Comparison of ENCODE assay signal across 18 cellular contexts in genomic region chr1:33133478-33134105, GRCh38.
"Had no signal": no experiment of that assay in that cellular context is flagged by ENCODE, and none has a peak within 500 bp of the region (broad histone marks: within the 10 kb centered on the region; RNA-seq: fewer than 3 reads in every experiment).

No MANE protein-coding gene starts in this region.

- H3K4me3 Mint-ChIP-seq: activated B cell treated with CpG ODN at 0.5 μM for 24 hours; activated CD8-positive, alpha-beta T cell treated with anti-CD3 and anti-CD28 coated beads, Interleukin-2, amount 10 ng/mL, durations not matched to agents 7 days and 5 days; activated T-helper 1 cell treated with anti-CD3 and anti-CD28 coated beads, Interleukin-12 subunit alpha, Interleukin-12 subunit beta, Interleukin-2, Interleukin-4 antibody, amounts not matched to agents 30 ng/mL and 10 ng/mL and 1 ng/mL, durations not matched to agents 14 hours and 24 hours and 36 hours; natural killer cell had no signal

- H3K4me1 ChIP-seq: ascending aorta, breast epithelium, left lung had no signal

- ATAC-seq: activated CD8-positive, alpha-beta T cell treated with anti-CD3 and anti-CD28 coated beads, Interleukin-2, amount 10 ng/mL, durations not matched to agents 7 days and 5 days; left lung; natural killer cell; stimulated activated naive CD8-positive, alpha-beta T cell treated with anti-CD3 and anti-CD28 coated beads, Interleukin-15, Interleukin-2, amounts not matched to agents 100 U/mL and 50 U/mL, for 24 hours had no signal

- H3K9me3 ChIP-seq: ascending aorta, breast epithelium, left lung had no signal

- H3K27ac Mint-ChIP-seq: activated B cell treated with CpG ODN at 0.5 μM for 24 hours; activated CD8-positive, alpha-beta T cell treated with anti-CD3 and anti-CD28 coated beads, Interleukin-2, amount 10 ng/mL, durations not matched to agents 7 days and 5 days; activated T-helper 1 cell treated with anti-CD3 and anti-CD28 coated beads, Interleukin-12 subunit alpha, Interleukin-12 subunit beta, Interleukin-2, Interleukin-4 antibody, amounts not matched to agents 30 ng/mL and 10 ng/mL and 1 ng/mL, durations not matched to agents 14 hours and 24 hours and 36 hours; natural killer cell had no signal

- H3K9me3 Mint-ChIP-seq: activated B cell treated with CpG ODN at 0.5 μM for 24 hours; activated T-helper 1 cell treated with anti-CD3 and anti-CD28 coated beads, Interleukin-12 subunit alpha, Interleukin-12 subunit beta, Interleukin-2, Interleukin-4 antibody, amounts not matched to agents 30 ng/mL and 10 ng/mL and 1 ng/mL, durations not matched to agents 14 hours and 24 hours and 36 hours; natural killer cell had no signal

- H3K27me3 ChIP-seq: ascending aorta, breast epithelium, hepatocyte, left lung had no signal

- H3K4me3 ChIP-seq: ascending aorta, breast epithelium, hepatocyte, left lung, skin epidermis had no signal

- H3K36me3 Mint-ChIP-seq: natural killer cell had no signal

- H3K4me2 ChIP-seq: hepatocyte had no signal

- H3K27ac ChIP-seq: ascending aorta, breast epithelium, hepatocyte, left lung, skin epidermis had no signal

- H3K79me2 ChIP-seq: hepatocyte had no signal

- H3K36me3 ChIP-seq: ascending aorta, breast epithelium, left lung had no signal

- DNase-seq: activated B cell treated with CpG ODN at 0.5 μM for 24 hours; activated CD4-positive, alpha-beta T cell treated with anti-CD3 and anti-CD28 coated beads for 48 hours; activated CD8-positive, alpha-beta memory T cell treated with anti-CD3 and anti-CD28 coated beads, Interleukin-2, amount 50 U/mL, for 4 hours; activated CD8-positive, alpha-beta T cell treated with anti-CD3 and anti-CD28 coated beads, Interleukin-2, amount 10 ng/mL, durations not matched to agents 7 days and 5 days; activated naive CD4-positive, alpha-beta T cell treated with Interleukin-2 at 50 U/mL for 16 hours; left lung; natural killer cell; nucleus accumbens; posterior cingulate gyrus; stimulated activated CD4-positive, alpha-beta T cell treated with anti-CD3 and anti-CD28 coated beads, Interleukin-4, amount 100 ng/mL, for 4 hours; stimulated activated CD8-positive, alpha-beta memory T cell treated with anti-CD3 and anti-CD28 coated beads, Interleukin-4, amount 100 ng/mL, for 48 hours; stimulated activated naive CD8-positive, alpha-beta T cell treated with anti-CD3 and anti-CD28 coated beads, Interleukin-15, Interleukin-2, amounts not matched to agents 100 U/mL and 50 U/mL, for 24 hours; trophoblast cell had no signal

- H3K27me3 Mint-ChIP-seq: activated B cell treated with CpG ODN at 0.5 μM for 24 hours had no signal

- H2AFZ ChIP-seq: hepatocyte had no signal
